In genomic region chr18:31500161-31500688, GRCh38 we compare ENCODE assay signal across 10 cellular contexts. TPM values are rescaled to one million over a fixed set of nuclear protein-coding genes. Genes with fewer than 3 reads are reported as not detected.
DNase-seq lines count a peak whose midpoint lies in the region; ATAC-seq, FAIRE-seq and TF ChIP-seq lines count a peak whose summit lies in the region.
"Had no signal": no experiment of that assay in that cellular context is flagged by ENCODE, and none has a peak within 500 bp of the region (broad histone marks: within the 10 kb centered on the region; RNA-seq: fewer than 3 reads in every experiment).

No MANE protein-coding gene starts in this region.

- H4K20me1 ChIP-seq in H1 (replicated peaks in 1 of 2; ENCODE audit: control insufficient read depth in 1 of 2, insufficient read depth in 2 of 2, low read length in 2 of 2): peaks cover 4 to 5% of the 10 kb centered on the region in 2 experiments

- in situ Hi-C loops in GM13977 (cut with MboI; ENCODE audit: low pct_unique_long_range_greater_than_20kb, low sequenced_read_pairs, unreplicated experiment): no loop called here

- peak overlapping the region in 1 of 4 experiments; percentile 94; a peak in 1 of 8 replicates for H3K4me3 ChIP-seq in H1 (ENCODE audit: extremely low read depth in 1 of 4, insufficient read depth in 2 of 4, low read depth in 3 of 4, low read length in 4 of 4)

- H2BK15ac ChIP-seq in H1 (ENCODE audit: low read length): no peak overlapping the region

- no peak overlapping the region for H4K91ac ChIP-seq in H1 (replicated peaks; ENCODE audit: insufficient read length, low read length)

- no peak overlapping the region for H2BK120ac ChIP-seq in H1 (replicated peaks; ENCODE audit: low read depth, low read length)

- no peaks in the 10 kb centered on the region for H3K36me3 Mint-ChIP-seq in HFFc6 (ENCODE audit: low read depth)

- H3K4me2 ChIP-seq in H1 (ENCODE audit: insufficient read depth in 1 of 2, low read depth in 2 of 2, low read length in 2 of 2): peak overlapping the region; percentile 35 to 96; a peak in 3 of 4 replicates

- no peak overlapping the region for H3K27ac Mint-ChIP-seq in HFFc6

- FAIRE-seq in H1 (lab: Jason Lieb, UNC): no peak

- H3K56ac ChIP-seq in H1 (replicated peaks; ENCODE audit: insufficient read length, low read depth, low read length): no peak overlapping the region

- no peak for TF ChIP-seq POLR2A in H1 (IDR thresholded peaks at IDR 0.05; ENCODE audit: control extremely low read depth in 1 of 2, low read depth in 2 of 2, low read length in 2 of 2)

- peak; percentile 86 for ATAC-seq in GM21447 (IDR thresholded peaks at IDR 0.05; ENCODE audit: unreplicated experiment)
- ATAC-seq in HG03354 (IDR thresholded peaks at IDR 0.05; ENCODE audit: poor library complexity, severe bottlenecking, unreplicated experiment): peak; percentile 84

- TF ChIP-seq EP300 in H1 (IDR thresholded peaks at IDR 0.05; ENCODE audit: borderline replicate concordance in 1 of 2, low read depth in 2 of 2, low read length in 2 of 2): no peak

- no peak overlapping the region for H3K4me3 Mint-ChIP-seq in HFFc6

- H3K23me2 ChIP-seq in H1 (ENCODE audit: low read depth, low read length): peaks cover 6% of the 10 kb centered on the region; the same call in 1 of the 2 replicates

- peaks cover 2 to 10% (median 5%) of the 10 kb centered on the region in 4 experiments; a peak in 5 of 7 replicates for H3K4me1 ChIP-seq in H1 (replicated peaks in 1 of 4; ENCODE audit: control insufficient read depth in 3 of 4, insufficient read depth in 4 of 4, low read length in 3 of 4)

- no peak overlapping the region for H3K9ac ChIP-seq in H1 (replicated peaks in 1 of 4; ENCODE audit: extremely low read depth in 1 of 4, low read depth in 3 of 4, low read length in 3 of 4)

- peaks cover 30% of the 10 kb centered on the region for H3K9me3 Mint-ChIP-seq in HFFc6

- H3K79me2 ChIP-seq in H1 (ENCODE audit: control insufficient read depth in 1 of 2, insufficient read depth in 2 of 2, low read length in 2 of 2): peaks cover 15 to 66% of the 10 kb centered on the region in 2 experiments

- no peak overlapping the region for H3K23ac ChIP-seq in H1 (ENCODE audit: insufficient read length)

- H3K27me3 Mint-ChIP-seq in HFFc6 (ENCODE audit: insufficient read depth): no peaks in the 10 kb centered on the region; the same call in 1 of the 2 replicates

- no peak overlapping the region for H2BK5ac ChIP-seq in H1 (ENCODE audit: low read depth, low read length)

- no peak overlapping the region for H3K4ac ChIP-seq in H1 (replicated peaks; ENCODE audit: insufficient read length, low read depth, low read length)

- POLR2A ChIA-PET in H1 (lab: Charles Lee; ENCODE audit: partially characterized antibody): interaction anchor here (0.6 to 1.6 kb wide), 3 partner anchors 9 to 1962 kb away, joined by 3 to 6 read pairs (median 3); no protein-coding TSS in a partner anchor

- no peak overlapping the region for H2BK20ac ChIP-seq in H1 (ENCODE audit: low read length)

- no peaks in the 10 kb centered on the region for H3K4me1 Mint-ChIP-seq in HFFc6 (ENCODE audit: low read depth)

- 73% methylated on average over 6 of the region's 6 CpGs; no CpG with 5 or more reads in 1 of the 2 experiments for WGBS in H1 (ENCODE audit: extremely low coverage in 1 of 2, insufficient coverage in 1 of 2, insufficient read length in 1 of 2, insufficient replicate concordance in 2 of 2, low coverage in 1 of 2, low lambda C conversion rate in 2 of 2, missing lambda C conversion rate in 1 of 2), 2 experiments

- no peak for TF ChIP-seq RAD21 in H1 (IDR thresholded peaks at IDR 0.05 in 1 of 2, conservative IDR thresholded peaks at IDR 0.05 in 1 of 2; ENCODE audit: low read depth in 2 of 2, low read length in 2 of 2)

- H3K36me3 ChIP-seq in H1 (ENCODE audit: control insufficient read depth in 2 of 4, insufficient read depth in 4 of 4, low read length in 3 of 4): peaks cover 0 to 2% (median 0%) of the 10 kb centered on the region in 4 experiments; a peak in 1 of 8 replicates

- no peak for TF ChIP-seq CTCF in GM13977 (IDR thresholded peaks at IDR 0.05; ENCODE audit: extremely low read depth, insufficient read depth, missing control alignments)
- TF ChIP-seq CTCF in H1 (IDR thresholded peaks at IDR 0.05; ENCODE audit: control extremely low read depth in 1 of 3, insufficient read depth in 1 of 3, low read depth in 1 of 3, low read length in 3 of 3): no peak
- TF ChIP-seq CTCF in HFFc6 (IDR thresholded peaks at IDR 0.05): no peak

- H3K9me3 ChIP-seq in H1 (ENCODE audit: insufficient read depth in 2 of 2, low read depth in 1 of 2, low read length in 1 of 2): no peaks in the 10 kb centered on the region

- H2AK5ac ChIP-seq in H1 (ENCODE audit: low read depth, low read length): no peak overlapping the region

- 0 out of 2 replicates have a peak overlapping the region, but pooled peaks have one; percentile 27 for H3K18ac ChIP-seq in H1 (ENCODE audit: extremely low read depth, low read length)

- CTCF ChIA-PET in H1 (lab: Charles Lee; ENCODE audit: partially characterized antibody): interaction anchor here (1.5 to 2.6 kb wide), 6 partner anchors 10 to 530 kb away, joined by 3 to 12 read pairs (median 5); partner anchors contain the start of gene DSG3

- no peak overlapping the region for H4K8ac ChIP-seq in H1 (ENCODE audit: extremely low read depth, insufficient read depth, low read length)

- peaks cover 0 to 1% (median 0%) of the 10 kb centered on the region in 4 experiments; a peak in 1 of 7 replicates for H3K27me3 ChIP-seq in H1 (replicated peaks in 1 of 4; ENCODE audit: control insufficient read depth in 3 of 4, extremely low read depth in 1 of 4, insufficient read depth in 3 of 4, low read length in 3 of 4)

- H3K79me1 ChIP-seq in H1 (ENCODE audit: low read depth, low read length): peaks cover 11% of the 10 kb centered on the region

- H4K5ac ChIP-seq in H1 (ENCODE audit: insufficient read length, low read depth, low read length): no peak overlapping the region

- no peak overlapping the region for H3K27ac ChIP-seq in H1 (ENCODE audit: low read depth, low read length)

- H3K14ac ChIP-seq in H1 (ENCODE audit: insufficient read length): no peak overlapping the region

- H2BK12ac ChIP-seq in H1 (ENCODE audit: low read depth, low read length): no peak overlapping the region

- H2AFZ ChIP-seq in H1 (ENCODE audit: low read length): no peak overlapping the region

- DNase-seq in GM13977 (ENCODE audit: low spot score) (peak; percentile 71), H1 (ENCODE audit: low read depth in 1 of 2, low spot score in 2 of 2) (no peak), NCI-H2171 treated with DMSO at 0.1 percent for 48 hours (lab: John Stamatoyannopoulos, UW) (no peak), HFFc6 (no peak), iPS-NIHi7 (ENCODE audit: extremely low spot score) (no peak)
- no peak for DNase-seq in stimulated activated CD4-positive, alpha-beta T cell treated with anti-CD3 and anti-CD28 coated beads, Interleukin-15, amount 100 ng/mL, for 24 hours
- DNase-seq: NCI-H146 had no signal

TF ChIP-seq in H1, 55 proteins besides CTCF, POLR2A, EP300 and RAD21 (continues in another document):
- TF ChIP-seq ATF2 (IDR thresholded peaks at IDR 0.05; ENCODE audit: low read length) (no peak), GTF2F1 (IDR thresholded peaks at IDR 0.05; ENCODE audit: borderline replicate concordance, low read depth, low read length) (no peak), SP1 (IDR thresholded peaks at IDR 0.05; ENCODE audit: low read depth, low read length) (no peak), POU5F1 (IDR thresholded peaks at IDR 0.05; ENCODE audit: low read depth, low read length) (no peak), KDM5A (IDR thresholded peaks at IDR 0.05; ENCODE audit: low read length) (no peak), FOSL1 (IDR thresholded peaks at IDR 0.05; ENCODE audit: insufficient read depth, low read depth, low read length) (no peak), TEAD4 (IDR thresholded peaks at IDR 0.05; ENCODE audit: low read depth, low read length) (no peak), NANOG (IDR thresholded peaks at IDR 0.05; ENCODE audit: insufficient read depth, low read depth, low read length, poor library complexity, severe bottlenecking) (no peak), TAF1 (IDR thresholded peaks at IDR 0.05; ENCODE audit: low read depth, low read length) (no peak)

RNA-seq across cellular contexts. Expression of gene DSG2, which starts 2.2 kb away (rescaled TPM):
- total RNA-seq in H1 (2021; fragmentation: NEBNext Ultra II Directional; extraction: Animal tissue kit (Norgen Biotek cat#: 25700)): 138 and 144 TPM in 2 replicates
- 37.4 and 60.1 TPM in 2 replicates for polyA plus RNA-seq in H1 (2011; rRNA removed)
- 69.1 TPM for polyA plus RNA-seq in H1 (2011; cell fraction: cytosol; rRNA removed)
- polyA plus RNA-seq in H1 (2011; cell fraction: nucleus; rRNA removed): 34.8 TPM
- 56.1 to 88.2 TPM (median 73.0 TPM) in 4 replicates for polyA plus RNA-seq in H1 (2012, experiment 1 of 2)
- polyA plus RNA-seq in H1 (2012, experiment 2 of 2): 3.9 TPM
- polyA plus RNA-seq in H1 (2013, experiment 1 of 2): 178 TPM
- 179 TPM for polyA plus RNA-seq in H1 (2013, experiment 2 of 2)
- 86.2 and 137 TPM in 2 replicates for polyA minus RNA-seq in H1 (2011; rRNA and poly(A)+ RNA removed)
- polyA minus RNA-seq in H1 (2011; cell fraction: cytosol; rRNA and poly(A)+ RNA removed): 57.0 TPM
- 48.2 TPM for polyA minus RNA-seq in H1 (2011; cell fraction: nucleus; rRNA and poly(A)+ RNA removed)
- total RNA-seq in HFFc6 (2021; fragmentation: NEBNext Ultra II Directional; extraction: Animal tissue kit (Norgen Biotek cat#: 25700)): not detected
- total RNA-seq: myocyte had no signal

RNA-seq across cellular contexts. Expression of gene DSG3, which starts 52.7 kb away (rescaled TPM):
- 0.06 and 0.07 TPM in 2 replicates for total RNA-seq in H1 (2021; fragmentation: NEBNext Ultra II Directional; extraction: Animal tissue kit (Norgen Biotek cat#: 25700))
- 0.02 and 0.03 TPM in 2 replicates for polyA plus RNA-seq in H1 (2011; rRNA removed)
- polyA plus RNA-seq in H1 (2011; cell fraction: cytosol; rRNA removed): 0.05 TPM
- 0.03 TPM for polyA plus RNA-seq in H1 (2011; cell fraction: nucleus; rRNA removed)
- polyA plus RNA-seq in H1 (2012, experiment 1 of 2): 0.03 to 0.05 TPM in 2 of 4 replicates, not detected in the others
- polyA plus RNA-seq in H1 (2012, experiment 2 of 2): not detected
- 0.18 TPM for polyA plus RNA-seq in H1 (2013, experiment 1 of 2)
- polyA plus RNA-seq in H1 (2013, experiment 2 of 2): 0.18 TPM
- polyA minus RNA-seq in H1 (2011; rRNA and poly(A)+ RNA removed): 0.10 and 0.16 TPM in 2 replicates
- polyA minus RNA-seq in H1 (2011; cell fraction: cytosol; rRNA and poly(A)+ RNA removed): not detected
- not detected for polyA minus RNA-seq in H1 (2011; cell fraction: nucleus; rRNA and poly(A)+ RNA removed)
- total RNA-seq in HFFc6 (2021; fragmentation: NEBNext Ultra II Directional; extraction: Animal tissue kit (Norgen Biotek cat#: 25700)): not detected
- total RNA-seq: myocyte had no signal

Comparison
In these comparisons a context has a peak if more than half of its experiments do, and no peak if none do; other contexts are left out.
1. RNA of gene DSG2, which starts 2.2 kb away (total RNA-seq): 138 to 144 TPM in H1; not detected in HFFc6; every median in the first group is over 100 times any median in the second.